In the genomic region with DNA sequence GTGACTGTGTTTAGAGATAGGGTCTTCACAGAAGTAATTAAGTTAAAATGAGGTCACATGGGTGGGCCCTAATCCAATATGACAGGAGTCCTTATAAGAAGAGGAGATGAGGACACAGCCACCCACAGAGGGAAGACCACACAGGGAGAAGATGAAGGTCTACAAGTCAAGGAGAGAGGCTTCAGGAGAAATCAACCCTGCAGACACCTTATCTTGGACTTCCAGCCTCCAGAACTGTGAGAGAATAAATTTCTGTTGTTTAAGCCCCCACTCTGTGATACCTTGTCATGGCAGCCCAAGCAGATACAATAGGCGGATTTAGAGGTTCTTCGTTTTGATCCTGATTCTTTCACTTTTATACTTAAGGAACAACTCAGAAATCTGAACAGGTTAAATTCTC, we compare ENCODE assay signal across 1 cellular context.
TF ChIP-seq lines count a peak whose summit lies in the region.

No MANE protein-coding gene starts in this region.

TF ChIP-seq in HepG2, 621 proteins besides CTCF, POLR2A, EP300 and RAD21:
- TF ChIP-seq, protein P1, sequence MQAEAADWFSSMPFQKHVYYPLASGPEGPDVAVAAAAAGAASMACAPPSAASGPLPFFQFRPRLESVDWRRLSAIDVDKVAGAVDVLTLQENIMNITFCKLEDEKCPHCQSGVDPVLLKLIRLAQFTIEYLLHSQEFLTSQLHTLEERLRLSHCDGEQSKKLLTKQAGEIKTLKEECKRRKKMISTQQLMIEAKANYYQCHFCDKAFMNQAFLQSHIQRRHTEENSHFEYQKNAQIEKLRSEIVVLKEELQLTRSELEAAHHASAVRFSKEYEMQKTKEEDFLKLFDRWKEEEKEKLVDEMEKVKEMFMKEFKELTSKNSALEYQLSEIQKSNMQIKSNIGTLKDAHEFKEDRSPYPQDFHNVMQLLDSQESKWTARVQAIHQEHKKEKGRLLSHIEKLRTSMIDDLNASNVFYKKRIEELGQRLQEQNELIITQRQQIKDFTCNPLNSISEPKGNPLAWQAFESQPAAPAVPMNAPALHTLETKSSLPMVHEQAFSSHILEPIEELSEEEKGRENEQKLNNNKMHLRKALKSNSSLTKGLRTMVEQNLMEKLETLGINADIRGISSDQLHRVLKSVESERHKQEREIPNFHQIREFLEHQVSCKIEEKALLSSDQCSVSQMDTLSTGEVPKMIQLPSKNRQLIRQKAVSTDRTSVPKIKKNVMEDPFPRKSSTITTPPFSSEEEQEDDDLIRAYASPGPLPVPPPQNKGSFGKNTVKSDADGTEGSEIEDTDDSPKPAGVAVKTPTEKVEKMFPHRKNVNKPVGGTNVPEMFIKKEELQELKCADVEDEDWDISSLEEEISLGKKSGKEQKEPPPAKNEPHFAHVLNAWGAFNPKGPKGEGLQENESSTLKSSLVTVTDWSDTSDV (CRISPR knock-in tag; IDR thresholded peaks at IDR 0.05): no peak
- TF ChIP-seq NKX3-1 (CRISPR knock-in tag; IDR thresholded peaks at IDR 0.05) (no peak), HNF4G (IDR thresholded peaks at IDR 0.05; ENCODE audit: borderline replicate concordance, low read depth, low read length) (no peak), HNF4G (CRISPR knock-in tag; IDR thresholded peaks at IDR 0.05; ENCODE audit: borderline replicate concordance, low read depth) (no peak), GATAD1 (CRISPR knock-in tag; IDR thresholded peaks at IDR 0.05) (no peak), SOX6 (IDR thresholded peaks at IDR 0.05) (no peak), SOX6 (CRISPR knock-in tag; IDR thresholded peaks at IDR 0.05) (no peak)
- TF ChIP-seq, protein P2, sequence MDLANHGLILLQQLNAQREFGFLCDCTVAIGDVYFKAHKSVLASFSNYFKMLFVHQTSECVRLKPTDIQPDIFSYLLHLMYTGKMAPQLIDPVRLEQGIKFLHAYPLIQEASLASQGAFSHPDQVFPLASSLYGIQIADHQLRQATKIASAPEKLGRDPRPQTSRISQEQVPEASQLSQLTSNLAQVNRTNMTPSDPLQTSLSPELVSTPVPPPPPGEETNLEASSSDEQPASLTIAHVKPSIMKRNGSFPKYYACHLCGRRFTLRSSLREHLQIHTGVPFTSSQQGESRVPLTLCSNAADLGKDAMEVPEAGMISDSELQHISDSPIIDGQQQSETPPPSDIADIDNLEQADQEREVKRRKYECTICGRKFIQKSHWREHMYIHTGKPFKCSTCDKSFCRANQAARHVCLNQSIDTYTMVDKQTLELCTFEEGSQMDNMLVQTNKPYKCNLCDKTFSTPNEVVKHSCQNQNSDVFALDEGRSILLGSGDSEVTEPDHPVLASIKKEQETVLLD (CRISPR knock-in tag; IDR thresholded peaks at IDR 0.05; ENCODE audit: low read depth): no peak
- TF ChIP-seq, protein P3, sequence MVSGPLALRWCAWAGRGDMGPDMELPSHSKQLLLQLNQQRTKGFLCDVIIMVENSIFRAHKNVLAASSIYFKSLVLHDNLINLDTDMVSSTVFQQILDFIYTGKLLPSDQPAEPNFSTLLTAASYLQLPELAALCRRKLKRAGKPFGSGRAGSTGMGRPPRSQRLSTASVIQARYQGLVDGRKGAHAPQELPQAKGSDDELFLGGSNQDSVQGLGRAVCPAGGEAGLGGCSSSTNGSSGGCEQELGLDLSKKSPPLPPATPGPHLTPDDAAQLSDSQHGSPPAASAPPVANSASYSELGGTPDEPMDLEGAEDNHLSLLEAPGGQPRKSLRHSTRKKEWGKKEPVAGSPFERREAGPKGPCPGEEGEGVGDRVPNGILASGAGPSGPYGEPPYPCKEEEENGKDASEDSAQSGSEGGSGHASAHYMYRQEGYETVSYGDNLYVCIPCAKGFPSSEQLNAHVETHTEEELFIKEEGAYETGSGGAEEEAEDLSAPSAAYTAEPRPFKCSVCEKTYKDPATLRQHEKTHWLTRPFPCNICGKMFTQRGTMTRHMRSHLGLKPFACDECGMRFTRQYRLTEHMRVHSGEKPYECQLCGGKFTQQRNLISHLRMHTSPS (CRISPR knock-in tag; IDR thresholded peaks at IDR 0.05; ENCODE audit: low read depth): 0 out of 2 replicates have a peak, but pooled peaks have one; percentile 33
